ENCODE assay signal across 27 cellular contexts in the genomic region with DNA sequence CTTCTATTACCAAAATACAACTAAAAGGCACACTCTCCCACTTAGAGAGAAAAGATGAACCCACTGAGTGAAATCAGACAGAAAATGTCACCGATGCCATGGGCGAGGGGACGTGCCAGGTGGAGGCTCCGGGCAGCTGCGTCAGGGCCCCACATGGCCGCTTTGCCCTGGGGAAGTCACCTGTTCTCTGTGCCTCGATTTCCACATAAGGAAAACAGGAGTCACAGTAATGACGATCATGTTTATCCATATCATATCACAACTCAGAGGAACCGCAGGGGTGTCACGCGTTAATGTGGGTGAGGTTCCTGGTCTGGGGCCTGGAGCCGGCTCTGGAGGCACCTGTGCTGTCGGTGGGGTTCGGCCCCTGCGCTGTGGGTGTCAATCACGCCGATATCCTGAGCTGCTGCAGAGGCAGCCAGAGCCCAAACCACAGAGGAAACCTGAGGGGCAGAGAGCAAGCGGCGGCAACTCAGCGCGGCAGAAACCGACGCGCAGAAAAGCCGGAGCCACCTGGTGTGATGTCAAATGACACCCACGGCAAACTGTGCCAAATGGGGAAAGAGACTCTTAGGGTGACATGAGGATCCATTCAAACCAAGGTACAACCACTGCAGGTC.
"Had no signal": no experiment of that assay in that cellular context is flagged by ENCODE, and none has a peak within 500 bp of the region (broad histone marks: within the 10 kb centered on the region; RNA-seq: fewer than 3 reads in every experiment).

No MANE protein-coding gene starts in this region.

- H3K4me2 ChIP-seq: KMS-11, PC-9 had no signal

- H3K27me3 Mint-ChIP-seq: activated CD8-positive, alpha-beta T cell treated with anti-CD3 and anti-CD28 coated beads for 36 hours; activated naive CD8-positive, alpha-beta T cell treated with anti-CD3 and anti-CD28 coated beads, Interleukin-2, amount 10 ng/mL, durations not matched to agents 7 days and 5 days; IgD-negative memory B cell had no signal

- H3K9ac ChIP-seq: KMS-11 had no signal

- DNase-seq: activated CD4-positive, alpha-beta T cell treated with anti-CD3 and anti-CD28 coated beads for 4 hours; activated CD8-positive, alpha-beta memory T cell treated with anti-CD3 and anti-CD28 coated beads, Interleukin-2, amount 50 U/mL, for 4 hours; activated CD8-positive, alpha-beta T cell treated with anti-CD3 and anti-CD28 coated beads for 36 hours; activated effector memory CD4-positive, alpha-beta T cell treated with Interleukin-2 at 50 U/mL for 16 hours; activated naive CD4-positive, alpha-beta T cell treated with Interleukin-2 at 50 U/mL for 16 hours; activated naive CD8-positive, alpha-beta T cell treated with anti-CD3 and anti-CD28 coated beads, Interleukin-2, amount 10 ng/mL, durations not matched to agents 7 days and 5 days; activated T-cell treated with anti-CD3 and anti-CD28 coated beads, Interleukin-2, amount 50 U/mL, for 1 hour; adrenal gland; anterior cingulate cortex; MV-4-11; NCI-H1092 treated with DMSO at 0.1 percent for 48 hours; NCI-H1417 treated with DMSO at 0.1 percent for 48 hours; NCI-H1694 treated with DMSO at 0.1 percent for 48 hours; NCI-H2029 treated with DMSO at 0.1 percent for 48 hours; NCI-H2171 treated with DMSO at 0.1 percent for 48 hours; NCI-H226; NCI-H510A; NCI-H526 treated with DMSO at 0.1 percent for 48 hours; NCI-H82; PC-9; SIG-M5; T-helper 1 cell; WERI-Rb-1 had no signal

- H3K4me1 ChIP-seq: adrenal gland had no signal

- H3K27me3 ChIP-seq: adrenal gland had no signal

- H3K4me3 ChIP-seq: adrenal gland, PC-9 had no signal

- H3K36me3 Mint-ChIP-seq: activated naive CD8-positive, alpha-beta T cell treated with anti-CD3 and anti-CD28 coated beads, Interleukin-2, amount 10 ng/mL, durations not matched to agents 7 days and 5 days; IgD-negative memory B cell had no signal

- H3K36me3 ChIP-seq: adrenal gland, WERI-Rb-1 had no signal

- H3K4me3 Mint-ChIP-seq: activated CD8-positive, alpha-beta T cell treated with anti-CD3 and anti-CD28 coated beads for 36 hours; activated naive CD8-positive, alpha-beta T cell treated with anti-CD3 and anti-CD28 coated beads, Interleukin-2, amount 10 ng/mL, durations not matched to agents 7 days and 5 days; activated T-helper 1 cell treated with anti-CD3 and anti-CD28 coated beads, Interleukin-12 subunit alpha, Interleukin-12 subunit beta, Interleukin-2, Interleukin-4 antibody, amounts not matched to agents 30 ng/mL and 10 ng/mL and 1 ng/mL, durations not matched to agents 14 hours and 24 hours and 36 hours had no signal

- H3K27ac ChIP-seq: adrenal gland, KMS-11, PC-9, WERI-Rb-1 had no signal

- H3K9me3 ChIP-seq: adrenal gland had no signal

- H3K9me3 Mint-ChIP-seq: activated CD8-positive, alpha-beta T cell treated with anti-CD3 and anti-CD28 coated beads for 36 hours; activated T-helper 1 cell treated with anti-CD3 and anti-CD28 coated beads, Interleukin-12 subunit alpha, Interleukin-12 subunit beta, Interleukin-2, Interleukin-4 antibody, amounts not matched to agents 30 ng/mL and 10 ng/mL and 1 ng/mL, durations not matched to agents 14 hours and 24 hours and 36 hours; IgD-negative memory B cell had no signal

- H2AFZ ChIP-seq: PC-9 had no signal

- H3K27ac Mint-ChIP-seq: activated CD8-positive, alpha-beta T cell treated with anti-CD3 and anti-CD28 coated beads for 36 hours; activated naive CD8-positive, alpha-beta T cell treated with anti-CD3 and anti-CD28 coated beads, Interleukin-2, amount 10 ng/mL, durations not matched to agents 7 days and 5 days; activated T-helper 1 cell treated with anti-CD3 and anti-CD28 coated beads, Interleukin-12 subunit alpha, Interleukin-12 subunit beta, Interleukin-2, Interleukin-4 antibody, amounts not matched to agents 30 ng/mL and 10 ng/mL and 1 ng/mL, durations not matched to agents 14 hours and 24 hours and 36 hours; IgD-negative memory B cell had no signal

- ATAC-seq: activated CD4-positive, CD25-positive, alpha-beta regulatory T cell treated with anti-CD3 and anti-CD28 coated beads, Interleukin-2, amount 50 U/mL, for 24 hours; activated CD8-positive, alpha-beta T cell treated with anti-CD3 and anti-CD28 coated beads for 36 hours had no signal

- H3K4me1 Mint-ChIP-seq: activated naive CD8-positive, alpha-beta T cell treated with anti-CD3 and anti-CD28 coated beads, Interleukin-2, amount 10 ng/mL, durations not matched to agents 7 days and 5 days had no signal
